Comparison of ENCODE assay signal across 25 cellular contexts in genomic region chr1:15449567-15449966, GRCh38. TPM values are rescaled to one million over a fixed set of nuclear protein-coding genes. Genes with fewer than 3 reads are reported as not detected.
"Had no signal": no experiment of that assay in that cellular context is flagged by ENCODE, and none has a peak within 500 bp of the region (broad histone marks: within the 10 kb centered on the region; RNA-seq: fewer than 3 reads in every experiment).

No MANE protein-coding gene starts in this region.

- H3K27me3 ChIP-seq: MG63, SJSA1 had no signal

- ATAC-seq: HepG2 had no signal

- DNase-seq: KBM-7, MG63, NCI-H1092, NCI-H1105 treated with DMSO at 0.1 percent for 48 hours, NCI-H1417 treated with DMSO at 0.1 percent for 48 hours, NCI-H146, NCI-H1694 treated with DMSO at 0.1 percent for 48 hours, NCI-H1930, NCI-H2081, NCI-H2107, NCI-H2227 treated with DMSO at 0.1 percent for 48 hours, NCI-H524, NCI-H526 treated with DMSO at 0.1 percent for 48 hours, NCI-H748 treated with DMSO at 0.1 percent for 48 hours, Right ventricle myocardium superior, RPMI8226, SIG-M5 had no signal

- H3K4me3 ChIP-seq: MG63, SJSA1, SK-N-MC had no signal

- FAIRE-seq: HepG2, RCC 7860 had no signal

- H3K27ac ChIP-seq: SJSA1, SK-N-MC had no signal

- H3K9me3 ChIP-seq: MG63, SJSA1 had no signal

- H3K36me3 ChIP-seq: MG63, SJSA1 had no signal

RNA-seq across cellular contexts. Expression of gene CELA2A, which starts 7.0 kb away (rescaled TPM):
- total RNA-seq: HepG2, HT1080, LHCN-M2, NCI-H460, Right ventricle myocardium superior, SJSA1 had no signal
- polyA plus RNA-seq: HepG2, IgD-negative memory B cell had no signal

RNA-seq across cellular contexts. Expression of gene CTRC, which starts 11.3 kb away (rescaled TPM):
- total RNA-seq: HepG2, HT1080, LHCN-M2, NCI-H460, Right ventricle myocardium superior, SJSA1 had no signal
- polyA plus RNA-seq: HepG2, IgD-negative memory B cell had no signal

RNA-seq across cellular contexts. Expression of gene CELA2B, which starts 26.3 kb away (rescaled TPM):
- total RNA-seq: HepG2, HT1080, LHCN-M2, NCI-H460, Right ventricle myocardium superior, SJSA1 had no signal
- polyA plus RNA-seq: HepG2, IgD-negative memory B cell had no signal
